In genomic region chr15:94610069-94610863, GRCh38 we compare ENCODE assay signal across 13 cellular contexts.
DNase-seq lines count a peak whose midpoint lies in the region; ATAC-seq and TF ChIP-seq lines count a peak whose summit lies in the region.
"Had no signal": no experiment of that assay in that cellular context is flagged by ENCODE, and none has a peak within 500 bp of the region (broad histone marks: within the 10 kb centered on the region; RNA-seq: fewer than 3 reads in every experiment).

No MANE protein-coding gene starts in this region.

- H3K4me3 ChIP-seq in foreskin fibroblast (ENCODE audit: low read depth in 1 of 2, low read length in 2 of 2) (no peak overlapping the region), transverse colon (no peak overlapping the region)
- H3K4me3 ChIP-seq: GM23248 had no signal

- 47 to 57% methylated on average over 2 to 4 of the region's 4 CpGs for WGBS in transverse colon (ENCODE audit: low coverage in 1 of 2), 2 donors

- no peak for TF ChIP-seq CTCF in foreskin fibroblast (IDR thresholded peaks at IDR 0.05; ENCODE audit: low read depth, low read length)
- no peak for TF ChIP-seq CTCF in transverse colon (IDR thresholded peaks at IDR 0.05)

- TF ChIP-seq POLR2A in transverse colon (IDR thresholded peaks at IDR 0.05): no peak

- no peaks in the 10 kb centered on the region for H3K36me3 Mint-ChIP-seq in activated naive CD8-positive, alpha-beta T cell treated with anti-CD3 and anti-CD28 coated beads, Interleukin-2, amount 50 U/mL, for 24 hours (ENCODE audit: low read depth)
- no peaks in the 10 kb centered on the region for H3K36me3 Mint-ChIP-seq in activated naive CD8-positive, alpha-beta T cell treated with anti-CD3 and anti-CD28 coated beads for 36 hours

- peak; percentile 77 for ATAC-seq in activated naive CD8-positive, alpha-beta T cell treated with anti-CD3 and anti-CD28 coated beads, Interleukin-2, amount 50 U/mL, for 24 hours
- ATAC-seq in HG02678 (IDR thresholded peaks at IDR 0.05; ENCODE audit: unreplicated experiment): peak; percentile 88
- peak; percentile 71 for ATAC-seq in HG03565 (IDR thresholded peaks at IDR 0.05; ENCODE audit: unreplicated experiment)
- ATAC-seq: HepG2 had no signal

- H3K27ac ChIP-seq in transverse colon: no peak overlapping the region
- H3K27ac ChIP-seq: GM23248 had no signal

- H3K4me1 ChIP-seq in transverse colon: peaks cover 0 to 3% (median 0%) of the 10 kb centered on the region in 4 donors

- no peaks in the 10 kb centered on the region for H3K9me3 Mint-ChIP-seq in activated naive CD8-positive, alpha-beta T cell treated with anti-CD3 and anti-CD28 coated beads, Interleukin-2, amount 50 U/mL, for 24 hours
- H3K9me3 Mint-ChIP-seq in activated naive CD8-positive, alpha-beta T cell treated with anti-CD3 and anti-CD28 coated beads for 36 hours: peaks cover 7% of the 10 kb centered on the region

- no peak overlapping the region for H3K27ac Mint-ChIP-seq in activated naive CD8-positive, alpha-beta T cell treated with anti-CD3 and anti-CD28 coated beads, Interleukin-2, amount 50 U/mL, for 24 hours
- H3K27ac Mint-ChIP-seq in activated naive CD8-positive, alpha-beta T cell treated with anti-CD3 and anti-CD28 coated beads for 36 hours: no peak overlapping the region

- no peaks in the 10 kb centered on the region for H3K9me3 ChIP-seq in transverse colon

- H3K27me3 Mint-ChIP-seq in activated naive CD8-positive, alpha-beta T cell treated with anti-CD3 and anti-CD28 coated beads, Interleukin-2, amount 50 U/mL, for 24 hours: peaks cover 70% of the 10 kb centered on the region
- H3K27me3 Mint-ChIP-seq in activated naive CD8-positive, alpha-beta T cell treated with anti-CD3 and anti-CD28 coated beads for 36 hours: peaks cover 76% of the 10 kb centered on the region

- H3K4me1 Mint-ChIP-seq in activated naive CD8-positive, alpha-beta T cell treated with anti-CD3 and anti-CD28 coated beads, Interleukin-2, amount 50 U/mL, for 24 hours: peaks cover 20% of the 10 kb centered on the region
- H3K4me1 Mint-ChIP-seq in activated naive CD8-positive, alpha-beta T cell treated with anti-CD3 and anti-CD28 coated beads for 36 hours: peaks cover 15% of the 10 kb centered on the region

- in situ Hi-C loops in transverse colon (cut with MboI; ENCODE audit: low pct_ligation_motif_present in 1 of 4, low pct_unique_long_range_greater_than_20kb in 1 of 4, low sequenced_read_pairs in 3 of 4): no loop called here

- TF ChIP-seq EP300 in transverse colon (IDR thresholded peaks at IDR 0.05; ENCODE audit: low read depth): no peak

- H3K36me3 ChIP-seq in transverse colon: no peaks in the 10 kb centered on the region

- H3K4me3 Mint-ChIP-seq in activated naive CD8-positive, alpha-beta T cell treated with anti-CD3 and anti-CD28 coated beads, Interleukin-2, amount 50 U/mL, for 24 hours: no peak overlapping the region
- no peak overlapping the region for H3K4me3 Mint-ChIP-seq in activated naive CD8-positive, alpha-beta T cell treated with anti-CD3 and anti-CD28 coated beads for 36 hours

- intact Hi-C loops in transverse colon (cut with DNase I; ENCODE audit: low total_unique reads): no loop called here

- DNase-seq in activated naive CD8-positive, alpha-beta T cell treated with anti-CD3 and anti-CD28 coated beads, Interleukin-2, amount 50 U/mL, for 24 hours: no peak
- DNase-seq in activated naive CD8-positive, alpha-beta T cell treated with anti-CD3 and anti-CD28 coated beads for 36 hours: no peak
- DNase-seq in foreskin fibroblast: no peak
- DNase-seq in C1 segment of cervical spinal cord (lab: John Stamatoyannopoulos, UW): no peak
- no peak for DNase-seq in transverse colon
- DNase-seq in NCI-H146 (lab: John Stamatoyannopoulos, UW): no peak
- DNase-seq: activated CD8-positive, alpha-beta memory T cell treated with anti-CD3 and anti-CD28 coated beads, Interleukin-2, amount 50 U/mL, for 48 hours; erythroblast; GM23248; NCI-H2029 had no signal

- H3K27me3 ChIP-seq in transverse colon: no peaks in the 10 kb centered on the region
